Comparison of ENCODE assay signal across 21 cellular contexts in the genomic region with DNA sequence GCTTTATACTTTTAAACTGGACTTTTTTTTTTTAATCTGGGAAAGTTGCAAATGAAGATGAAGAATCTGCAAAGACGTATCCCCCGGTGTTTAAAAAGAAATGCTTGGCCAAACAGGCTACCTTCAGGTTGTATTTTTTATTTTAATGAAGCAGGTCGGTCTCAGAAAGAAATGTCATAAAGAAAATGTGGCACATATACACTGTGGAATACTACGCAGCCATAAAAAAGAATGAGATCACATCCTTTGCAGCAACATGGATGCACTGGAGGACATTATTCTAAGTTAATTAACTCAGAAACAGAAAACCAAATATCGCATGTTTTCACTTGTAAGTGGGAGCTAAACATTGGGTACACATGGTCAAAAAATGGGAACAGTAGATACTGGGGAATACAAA.
A peak's percentile ranks its signal among the peaks of the same experiment; 100 is the strongest.
DNase-seq lines count a peak whose midpoint lies in the region; ATAC-seq, FAIRE-seq and TF ChIP-seq lines count a peak whose summit lies in the region.
"Had no signal": no experiment of that assay in that cellular context is flagged by ENCODE, and none has a peak within 500 bp of the region (broad histone marks: within the 10 kb centered on the region; RNA-seq: fewer than 3 reads in every experiment).

No MANE protein-coding gene starts in this region.

- CTCF ChIA-PET in K562 (lab: Yijun Ruan, JAX; ENCODE audit: low intra/inter-chr PET ratio): no interaction called here

- FAIRE-seq in K562 (lab: Jason Lieb, UNC): no peak
- FAIRE-seq: D721Med, G401.6, GM12892, H54 had no signal

- H3K9me3 ChIP-seq in BLaER1 treated with 17β-estradiol and CSF1 and Interleukin-3, amounts not matched to agents 10 nM and 100 nM (replicated peaks in 1 of 11): peaks cover 0 to 6% (median 0%) of the 10 kb centered on the region in 11 experiments; a peak in 3 of 22 replicates
- H3K9me3 ChIP-seq in K562 (replicated peaks; ENCODE audit: control insufficient read depth, insufficient read depth, low read depth, low read length): no peaks in the 10 kb centered on the region
- no peaks in the 10 kb centered on the region for H3K9me3 ChIP-seq in right lobe of liver
- H3K9me3 ChIP-seq: Caco-2 had no signal

- H3K9me1 ChIP-seq in K562 (ENCODE audit: control insufficient read depth, insufficient read depth, low read length): no peaks in the 10 kb centered on the region

- 67% methylated on average over 5 of the region's 5 CpGs for WGBS in K562 (ENCODE audit: insufficient coverage, low coverage, missing lambda C conversion rate)
- 93% methylated on average over 5 of the region's 5 CpGs for WGBS in right lobe of liver (ENCODE audit: insufficient coverage, low coverage, low lambda C conversion rate, missing lambda C conversion rate)

- H3K4me2 ChIP-seq in BLaER1 treated with 17β-estradiol and CSF1 and Interleukin-3, amounts not matched to agents 10 nM and 100 nM: peak overlapping the region in 8 of 11 experiments; percentile 84 to 98 (median 96); a peak in 16 of 22 replicates
- no peak overlapping the region for H3K4me2 ChIP-seq in K562 (ENCODE audit: insufficient read depth, low read length)

- peak overlapping the region in 5 of 11 experiments; percentile 76 to 89 (median 81); a peak in 9 of 22 replicates for H3K9ac ChIP-seq in BLaER1 treated with 17β-estradiol and CSF1 and Interleukin-3, amounts not matched to agents 10 nM and 100 nM
- H3K9ac ChIP-seq in K562 (ENCODE audit: insufficient read depth in 1 of 2, low read depth in 2 of 2, low read length in 2 of 2): no peak overlapping the region
- H3K9ac ChIP-seq: GM23248, KMS-11 had no signal

- H3K4me1 ChIP-seq in BLaER1 treated with 17β-estradiol and CSF1 and Interleukin-3, amounts not matched to agents 10 nM and 100 nM: peaks cover 89 to 98% (median 93%) of the 10 kb centered on the region in 10 experiments
- H3K4me1 ChIP-seq in K562 (replicated peaks in 1 of 2; ENCODE audit: control insufficient read depth in 2 of 2, insufficient read depth in 2 of 2, low read length in 2 of 2) (peaks cover 13 to 30% of the 10 kb centered on the region in 2 experiments), right lobe of liver (peaks cover 0 to 71% (median 28%) of the 10 kb centered on the region in 4 donors)

- in situ Hi-C loops in K562 (cut with MboI): no loop called here

- BruUV-seq in K562 (replicated peaks; lab: Mats Ljungman, UMichigan): no TSS peak

- no peaks in the 10 kb centered on the region for H3K79me2 ChIP-seq in K562 (ENCODE audit: control insufficient read depth, insufficient read depth, low read length)

- TF ChIP-seq CTCF in GM12865 (IDR thresholded peaks at IDR 0.05; ENCODE audit: insufficient read depth, low read depth, low read length, missing control alignments): no peak
- TF ChIP-seq CTCF in K562 (IDR thresholded peaks at IDR 0.05 in 2 of 3, conservative IDR thresholded peaks at IDR 0.05 in 1 of 3; ENCODE audit: insufficient read depth in 2 of 3, low read depth in 1 of 3, low read length in 3 of 3): no peak
- TF ChIP-seq CTCF in right lobe of liver (IDR thresholded peaks at IDR 0.05): no peak

- TF ChIP-seq POLR2A in K562 (conservative IDR thresholded peaks at IDR 0.05) (no peak), right lobe of liver (IDR thresholded peaks at IDR 0.05) (no peak)

- no peaks in the 10 kb centered on the region for H4K20me1 ChIP-seq in BLaER1 treated with 17β-estradiol and CSF1 and Interleukin-3, amounts not matched to agents 10 nM and 100 nM
- H4K20me1 ChIP-seq in K562 (replicated peaks; ENCODE audit: control insufficient read depth, insufficient read depth, low read length): no peaks in the 10 kb centered on the region

- no peaks in the 10 kb centered on the region for H3K36me3 ChIP-seq in BLaER1 treated with 17β-estradiol and CSF1 and Interleukin-3, amounts not matched to agents 10 nM and 100 nM
- H3K36me3 ChIP-seq in K562 (ENCODE audit: control insufficient read depth, insufficient read depth, low read length) (no peaks in the 10 kb centered on the region), right lobe of liver (no peaks in the 10 kb centered on the region)

- no peak for TF ChIP-seq EP300 in K562 (IDR thresholded peaks at IDR 0.05; ENCODE audit: low read length)

- no peak for TF ChIP-seq RAD21 in K562 (CRISPR knock-in tag; conservative IDR thresholded peaks at IDR 0.05 in 1 of 2, IDR thresholded peaks at IDR 0.05 in 1 of 2)

- H3K27ac ChIP-seq in BLaER1 treated with 17β-estradiol and CSF1 and Interleukin-3, amounts not matched to agents 10 nM and 100 nM: peak overlapping the region in 8 of 11 experiments; percentile 89 to 97 (median 95); a peak in 15 of 22 replicates
- H3K27ac ChIP-seq in K562 (ENCODE audit: extremely low read depth, low read depth, low read length) (no peak overlapping the region), right lobe of liver (peak overlapping the region; percentile 31 to 93 (median 49))
- H3K27ac ChIP-seq: GM23248, KMS-11 had no signal

- no peak overlapping the region for H2AFZ ChIP-seq in K562 (ENCODE audit: low read depth, low read length)
- H2AFZ ChIP-seq: GM23248 had no signal

- intact Hi-C loops in K562 (cut with micrococcal nuclease) (no loop called here), right lobe of liver (cut with DNase I) (no loop called here)

- ATAC-seq in K562: no peak
- no peak for ATAC-seq in right lobe of liver

- DNase-seq in GM12865 (ENCODE audit: low read depth) (no peak), K562 (ENCODE audit: extremely low read depth in 1 of 4, low spot score in 3 of 4) (no peak), right lobe of liver (no peak), NCI-H2081 treated with DMSO at 0.1 percent for 48 hours (lab: John Stamatoyannopoulos, UW) (no peak), NCI-H2171 treated with DMSO at 0.1 percent for 48 hours (lab: John Stamatoyannopoulos, UW) (no peak)
- DNase-seq in activated CD4-positive, alpha-beta T cell treated with anti-CD3 and anti-CD28 coated beads, Interleukin-2, amount 50 U/mL, for 48 hours: no peak
- no peak for DNase-seq in activated CD4-positive, alpha-beta T cell treated with anti-CD3 and anti-CD28 coated beads, Interleukin-2, amount 50 U/mL, for 1 hour
- DNase-seq: 8988T; C1 segment of cervical spinal cord; Caco-2; CD4-positive, CD25-positive, alpha-beta regulatory T cell; CD8-positive, alpha-beta memory T cell; GM23248; HCEC 1CT; HFFc6 had no signal

- H3K27me3 ChIP-seq in BLaER1 treated with 17β-estradiol and CSF1 and Interleukin-3, amounts not matched to agents 10 nM and 100 nM: no peaks in the 10 kb centered on the region
- no peaks in the 10 kb centered on the region for H3K27me3 ChIP-seq in K562 (ENCODE audit: control insufficient read depth in 2 of 2, insufficient read depth in 2 of 2, low read length in 2 of 2)
- H3K27me3 ChIP-seq in right lobe of liver: no peaks in the 10 kb centered on the region

- peak overlapping the region in 7 of 10 experiments; percentile 56 to 66 (median 59); a peak in 12 of 20 replicates for H3K4me3 ChIP-seq in BLaER1 treated with 17β-estradiol and CSF1 and Interleukin-3, amounts not matched to agents 10 nM and 100 nM
- H3K4me3 ChIP-seq in GM12865 (ENCODE audit: low read depth, low read length) (peak overlapping the region; percentile 64), K562 (no peak overlapping the region), right lobe of liver (no peak overlapping the region)
- H3K4me3 ChIP-seq: GM23248 had no signal

- POLR2A ChIA-PET in K562 (lab: Yijun Ruan, JAX): no interaction called here

TF ChIP-seq in K562, 482 proteins besides CTCF, POLR2A, EP300 and RAD21:
- TF ChIP-seq BCOR (IDR thresholded peaks at IDR 0.05) (peak; percentile 48; the same call in 1 of the 2 replicates), ZNF146 (CRISPR knock-in tag; IDR thresholded peaks at IDR 0.05; ENCODE audit: unreplicated experiment) (peak; percentile 95), KDM1A (IDR thresholded peaks at IDR 0.05) (0 out of 4 replicates have a peak, but pooled peaks of 1 of the 2 experiments have one; percentile 15), ELF4 (CRISPR knock-in tag; IDR thresholded peaks at IDR 0.05) (no peak), RBM25 (IDR thresholded peaks at IDR 0.05; ENCODE audit: low read depth, low read length, severe bottlenecking) (peak; percentile 65)
- TF ChIP-seq, protein P1, sequence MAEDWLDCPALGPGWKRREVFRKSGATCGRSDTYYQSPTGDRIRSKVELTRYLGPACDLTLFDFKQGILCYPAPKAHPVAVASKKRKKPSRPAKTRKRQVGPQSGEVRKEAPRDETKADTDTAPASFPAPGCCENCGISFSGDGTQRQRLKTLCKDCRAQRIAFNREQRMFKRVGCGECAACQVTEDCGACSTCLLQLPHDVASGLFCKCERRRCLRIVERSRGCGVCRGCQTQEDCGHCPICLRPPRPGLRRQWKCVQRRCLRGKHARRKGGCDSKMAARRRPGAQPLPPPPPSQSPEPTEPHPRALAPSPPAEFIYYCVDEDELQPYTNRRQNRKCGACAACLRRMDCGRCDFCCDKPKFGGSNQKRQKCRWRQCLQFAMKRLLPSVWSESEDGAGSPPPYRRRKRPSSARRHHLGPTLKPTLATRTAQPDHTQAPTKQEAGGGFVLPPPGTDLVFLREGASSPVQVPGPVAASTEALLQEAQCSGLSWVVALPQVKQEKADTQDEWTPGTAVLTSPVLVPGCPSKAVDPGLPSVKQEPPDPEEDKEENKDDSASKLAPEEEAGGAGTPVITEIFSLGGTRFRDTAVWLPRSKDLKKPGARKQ (CRISPR knock-in tag; IDR thresholded peaks at IDR 0.05): no peak

Comparison
In these comparisons a context has a peak if more than half of its experiments do, and no peak if none do; other contexts are left out.
1. H3K4me3 ChIP-seq: peak in BLaER1 treated with 17β-estradiol and CSF1 and Interleukin-3, amounts not matched to agents 10 nM and 100 nM (7 of 10) and GM12865 (single experiment); none in K562 (single experiment) and right lobe of liver (0 of 3).